Comparison of ENCODE assay signal across 8 cellular contexts in the genomic region with DNA sequence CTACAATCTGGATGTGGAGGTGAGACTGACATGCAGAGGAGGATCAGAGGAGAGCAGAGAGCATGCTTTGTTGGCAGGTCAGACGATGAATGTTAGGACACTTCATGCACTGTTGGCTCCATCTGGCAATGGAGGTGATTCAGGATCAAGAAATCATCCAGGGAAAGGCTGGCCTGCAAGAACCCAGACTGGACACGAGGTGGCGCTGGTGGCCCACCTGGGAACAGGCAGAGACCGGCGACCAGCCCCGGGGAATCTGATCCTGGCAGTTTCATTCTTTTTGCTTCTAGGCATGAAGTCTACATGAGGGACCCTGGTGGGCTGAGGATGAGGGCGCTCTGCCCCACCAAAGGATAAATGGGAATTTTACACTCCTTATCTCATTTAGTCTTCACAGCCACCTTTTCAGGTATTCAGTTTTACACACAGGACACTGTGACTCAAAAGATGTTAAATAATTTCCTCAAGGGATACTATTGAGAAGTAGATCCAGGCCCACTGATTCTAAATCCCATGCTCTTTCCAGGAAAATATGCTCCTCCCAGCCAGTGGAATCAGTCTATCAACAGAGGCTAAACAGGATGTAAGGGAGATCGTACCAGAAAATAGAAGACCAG. TPM values are rescaled to one million over a fixed set of nuclear protein-coding genes. Genes with fewer than 3 reads are reported as not detected.
A peak's percentile ranks its signal among the peaks of the same experiment; 100 is the strongest.
DNase-seq lines count a peak whose midpoint lies in the region; ATAC-seq, FAIRE-seq and TF ChIP-seq lines count a peak whose summit lies in the region.

No MANE protein-coding gene starts in this region.

- POLR2A ChIA-PET in A673 (lab: Charles Lee; ENCODE audit: low non-redundant PET) = no interaction called here

- H3K27me3 ChIP-seq in A673 (replicated peaks; ENCODE audit: insufficient read depth, low read depth, low read length, poor library complexity) = no peaks in the 10 kb centered on the region

- no peak overlapping the region for H3K4me3 ChIP-seq in A673 (ENCODE audit: low read depth, low read length, poor library complexity, severe bottlenecking)

- FAIRE-seq in GM19239 (lab: Jason Lieb, UNC) = peak; percentile 83

- H3K27ac ChIP-seq in A673 (ENCODE audit: low read depth, low read length, poor library complexity, severe bottlenecking) = no peak overlapping the region

- peak; percentile 73 for DNase-seq in A673 (ENCODE audit: low spot score)
- DNase-seq in GM19239 (ENCODE audit: insufficient read length, low spot score) = peak; percentile 63
- peak; percentile 74 to 96 for DNase-seq in NCI-H446 (lab: John Stamatoyannopoulos, UW)
- peak; percentile 53 for DNase-seq in activated CD4-positive, alpha-beta T cell treated with anti-CD3 and anti-CD28 coated beads for 1 hour
- peak; percentile 46 for DNase-seq in central memory CD4-positive, alpha-beta T cell
- peak; percentile 92 for DNase-seq in kidney glomerular epithelial cell (lab: John Stamatoyannopoulos, UW)
- peak; percentile 68 for DNase-seq in stimulated activated CD4-positive, alpha-beta T cell treated with anti-CD3 and anti-CD28 coated beads, Interleukin-1b, Interleukin-23, amount 100 ng/mL, for 48 hours

- TF ChIP-seq CTCF in A673 (conservative IDR thresholded peaks at IDR 0.05; ENCODE audit: low read depth, low read length) = peak; percentile 94

- CTCF ChIA-PET in A673 (lab: Charles Lee) = no interaction called here

- no peaks in the 10 kb centered on the region for H3K36me3 ChIP-seq in A673 (ENCODE audit: insufficient read depth, low read length, poor library complexity, severe bottlenecking)

- no peak for ATAC-seq in HG02870 (IDR thresholded peaks at IDR 0.05; ENCODE audit: unreplicated experiment)

- intact Hi-C loops in A673 (cut with micrococcal nuclease; ENCODE audit: unreplicated experiment) = loop anchor here (1.0 to 2.0 kb wide), 2 partner anchors 149 to 165 kb away; no protein-coding TSS in a partner anchor

- BruUV-seq in A673 (replicated peaks; lab: Mats Ljungman, UMichigan) = no TSS peak

- H3K4me1 ChIP-seq in A673 (ENCODE audit: insufficient read depth, low read length, poor library complexity, severe bottlenecking) = no peaks in the 10 kb centered on the region

- no peaks in the 10 kb centered on the region for H3K9me3 ChIP-seq in A673 (ENCODE audit: low read depth, low read length, poor library complexity, severe bottlenecking)

RNA-seq across cellular contexts. Expression of a gene that starts 26.2 kb away (rescaled TPM):
- 30.4 and 37.8 TPM in 2 replicates for total RNA-seq in A673 (2021)
